ENCODE assay signal across 8 cellular contexts in genomic region chr7:102432476-102433318, GRCh38. TPM values are rescaled to one million over a fixed set of nuclear protein-coding genes. Genes with fewer than 3 reads are reported as not detected.
DNase-seq lines count a peak whose midpoint lies in the region; ATAC-seq and TF ChIP-seq lines count a peak whose summit lies in the region.

No MANE protein-coding gene starts in this region.

- H3K36me3 Mint-ChIP-seq in activated naive CD4-positive, alpha-beta T cell treated with anti-CD3 and anti-CD28 coated beads, Interleukin-2, amount 50 U/mL, for 24 hours, result no peaks in the 10 kb centered on the region
- peaks cover 22% of the 10 kb centered on the region for H3K36me3 Mint-ChIP-seq in activated B cell treated with CpG ODN at 0.5 μM for 24 hours (ENCODE audit: low read depth)
- no peaks in the 10 kb centered on the region for H3K36me3 Mint-ChIP-seq in glutamatergic neuron (ENCODE audit: unreplicated experiment)

- TF ChIP-seq CTCF in activated B cell treated with CpG ODN at 0.5 μM for 24 hours (IDR thresholded peaks at IDR 0.05), result no peak
- no peak for TF ChIP-seq CTCF in glutamatergic neuron (IDR thresholded peaks at IDR 0.05; ENCODE audit: partially characterized antibody, unreplicated experiment)

- intact Hi-C loops in activated B cell treated with CpG ODN at 0.5 μM for 24 hours (cut with micrococcal nuclease), result loop anchor here (1.0 to 2.0 kb wide), 2 partner anchors 9 to 32 kb away; partner anchors contain the start of genes ALKBH4 and LRWD1

- H3K27ac Mint-ChIP-seq in activated naive CD4-positive, alpha-beta T cell treated with anti-CD3 and anti-CD28 coated beads, Interleukin-2, amount 50 U/mL, for 24 hours, result peak overlapping the region; percentile 79
- H3K27ac Mint-ChIP-seq in activated B cell treated with CpG ODN at 0.5 μM for 24 hours (peak overlapping the region; percentile 100), glutamatergic neuron (ENCODE audit: unreplicated experiment) (no peak overlapping the region)

- CTCF ChIA-PET in activated B cell treated with CpG ODN at 0.5 μM for 24 hours (lab: Charles Lee), result interaction anchor here (0.8 to 2.3 kb wide), 4 partner anchors 17 to 28 kb away, joined by 4 to 9 read pairs (median 7); no protein-coding TSS in a partner anchor

- H3K27me3 Mint-ChIP-seq in activated naive CD4-positive, alpha-beta T cell treated with anti-CD3 and anti-CD28 coated beads, Interleukin-2, amount 50 U/mL, for 24 hours, result no peaks in the 10 kb centered on the region
- H3K27me3 Mint-ChIP-seq in activated B cell treated with CpG ODN at 0.5 μM for 24 hours, result no peaks in the 10 kb centered on the region
- peaks cover 13% of the 10 kb centered on the region for H3K27me3 Mint-ChIP-seq in glutamatergic neuron (ENCODE audit: unreplicated experiment)

- no peak for DNase-seq in activated naive CD4-positive, alpha-beta T cell treated with anti-CD3 and anti-CD28 coated beads, Interleukin-2, amount 50 U/mL, for 16 hours
- no peak for DNase-seq in activated B cell treated with CpG ODN at 0.5 μM for 24 hours
- DNase-seq in glutamatergic neuron, result no peak
- peak; percentile 14 for DNase-seq in renal cortical epithelial cell (ENCODE audit: low read depth)
- no peak for DNase-seq in HuH-7.5 (ENCODE audit: low spot score)
- DNase-seq in hippocampal formation (lab: John Stamatoyannopoulos, UW), result no peak

- ATAC-seq in HG03095 (IDR thresholded peaks at IDR 0.05; ENCODE audit: unreplicated experiment), result peak; percentile 24
- peak; percentile 57 for ATAC-seq in activated B cell treated with CpG ODN at 0.5 μM for 24 hours (ENCODE audit: low read depth)

- POLR2A ChIA-PET in activated B cell treated with CpG ODN at 0.5 μM for 24 hours (lab: Charles Lee), result interaction anchor here (0.6 to 32.9 kb wide), 9 partner anchors 7 to 690 kb away, joined by 3 to 886 read pairs (median 6); partner anchors contain the start of genes ALKBH4, LRWD1 and PRKRIP1

- peaks cover 63% of the 10 kb centered on the region for H3K4me1 Mint-ChIP-seq in activated naive CD4-positive, alpha-beta T cell treated with anti-CD3 and anti-CD28 coated beads, Interleukin-2, amount 50 U/mL, for 24 hours
- H3K4me1 Mint-ChIP-seq in activated B cell treated with CpG ODN at 0.5 μM for 24 hours, result peaks cover 84% of the 10 kb centered on the region
- H3K4me1 Mint-ChIP-seq in glutamatergic neuron (ENCODE audit: low read depth, unreplicated experiment), result peaks cover 17% of the 10 kb centered on the region

- H3K4me3 Mint-ChIP-seq in activated naive CD4-positive, alpha-beta T cell treated with anti-CD3 and anti-CD28 coated beads, Interleukin-2, amount 50 U/mL, for 24 hours, result peak overlapping the region; percentile 64
- H3K4me3 Mint-ChIP-seq in activated B cell treated with CpG ODN at 0.5 μM for 24 hours (peak overlapping the region; percentile 79), glutamatergic neuron (ENCODE audit: unreplicated experiment) (peak overlapping the region; percentile 64)

- no peaks in the 10 kb centered on the region for H3K9me3 Mint-ChIP-seq in activated naive CD4-positive, alpha-beta T cell treated with anti-CD3 and anti-CD28 coated beads, Interleukin-2, amount 50 U/mL, for 24 hours
- H3K9me3 Mint-ChIP-seq in activated B cell treated with CpG ODN at 0.5 μM for 24 hours, result no peaks in the 10 kb centered on the region
- H3K9me3 Mint-ChIP-seq in glutamatergic neuron (ENCODE audit: unreplicated experiment), result peaks cover 7% of the 10 kb centered on the region

RNA-seq across cellular contexts. Expression of gene ORAI2, which starts 0.7 kb away (rescaled TPM):
- 167 and 184 TPM in 2 replicates for total RNA-seq in activated B cell treated with CpG ODN at 0.5 μM for 24 hours
- total RNA-seq in glutamatergic neuron (ENCODE audit: unreplicated experiment), result 31.8 TPM
- total RNA-seq in renal cortical epithelial cell, result 43.2 and 138 TPM in 2 replicates

RNA-seq across cellular contexts. Expression of gene ALKBH4, which starts 32.0 kb away (rescaled TPM):
- total RNA-seq in activated B cell treated with CpG ODN at 0.5 μM for 24 hours, result 7.8 and 8.1 TPM in 2 replicates
- total RNA-seq in glutamatergic neuron (ENCODE audit: unreplicated experiment), result 9.8 TPM
- 9.9 and 26.6 TPM in 2 replicates for total RNA-seq in renal cortical epithelial cell

RNA-seq across cellular contexts. Expression of gene LRWD1, which starts 32.1 kb away (rescaled TPM):
- total RNA-seq in activated B cell treated with CpG ODN at 0.5 μM for 24 hours (20.6 and 28.8 TPM in 2 replicates), glutamatergic neuron (ENCODE audit: unreplicated experiment) (37.0 TPM), renal cortical epithelial cell (26.2 and 29.5 TPM in 2 replicates)

RNA-seq across cellular contexts. Expression of gene PRKRIP1, which starts 36.5 kb away (rescaled TPM):
- 38.8 and 39.7 TPM in 2 replicates for total RNA-seq in activated B cell treated with CpG ODN at 0.5 μM for 24 hours
- 31.0 TPM for total RNA-seq in glutamatergic neuron (ENCODE audit: unreplicated experiment)
- total RNA-seq in renal cortical epithelial cell, result 25.4 and 26.1 TPM in 2 replicates

RNA-seq across cellular contexts. Expression of gene POLR2J, which starts 46.0 kb away (rescaled TPM):
- total RNA-seq in activated B cell treated with CpG ODN at 0.5 μM for 24 hours (45.2 and 49.5 TPM in 2 replicates), glutamatergic neuron (ENCODE audit: unreplicated experiment) (28.4 TPM), renal cortical epithelial cell (12.0 and 17.4 TPM in 2 replicates)
